Comparison of ENCODE assay signal across 3 cellular contexts in genomic region chr7:138913783-138914182, GRCh38.
TF ChIP-seq lines count a peak whose summit lies in the region.

No MANE protein-coding gene starts in this region.

TF ChIP-seq in GM23338, 12 proteins besides CTCF, POLR2A, EP300 and RAD21 (continued from another document and continues in another):
- TF ChIP-seq ETS1 (IDR thresholded peaks at IDR 0.05): no peak
- TF ChIP-seq ZNF331 (CRISPR knock-in tag; IDR thresholded peaks at IDR 0.05; ENCODE audit: low read depth): no peak
- no peak for TF ChIP-seq ZNF462 (CRISPR knock-in tag; IDR thresholded peaks at IDR 0.05)
- TF ChIP-seq POLR2AphosphoS5 (IDR thresholded peaks at IDR 0.05; ENCODE audit: low read depth): no peak

TF ChIP-seq in endothelial cell of umbilical vein, 7 proteins besides CTCF, POLR2A, EP300 and RAD21 (continued from another document):
- TF ChIP-seq MYC (IDR thresholded peaks at IDR 0.05; ENCODE audit: low read depth, low read length): no peak

TF ChIP-seq in HEK293T, 16 proteins besides CTCF, POLR2A, EP300 and RAD21 (continued from another document):
- TF ChIP-seq TARDBP (IDR thresholded peaks at IDR 0.05) (no peak), HDGF (IDR thresholded peaks at IDR 0.05; ENCODE audit: borderline replicate concordance) (no peak), L3MBTL2 (conservative IDR thresholded peaks at IDR 0.05) (no peak), ELF4 (IDR thresholded peaks at IDR 0.05) (no peak), ARNT (IDR thresholded peaks at IDR 0.05) (no peak), NFRKB (IDR thresholded peaks at IDR 0.05) (no peak), CTBP1 (IDR thresholded peaks at IDR 0.05; ENCODE audit: borderline replicate concordance) (no peak)
